ENCODE assay signal across 9 cellular contexts in genomic region chr11:79493555-79494171, GRCh38. TPM values are rescaled to one million over a fixed set of nuclear protein-coding genes. Genes with fewer than 3 reads are reported as not detected.
DNase-seq lines count a peak whose midpoint lies in the region; ATAC-seq and TF ChIP-seq lines count a peak whose summit lies in the region.
"Had no signal": no experiment of that assay in that cellular context is flagged by ENCODE, and none has a peak within 500 bp of the region (broad histone marks: within the 10 kb centered on the region; RNA-seq: fewer than 3 reads in every experiment).

No MANE protein-coding gene starts in this region.

- no peak overlapping the region for H3K4me3 ChIP-seq in osteoblast (ENCODE audit: insufficient read depth, low read length)

- no peaks in the 10 kb centered on the region for H3K79me2 ChIP-seq in osteoblast (ENCODE audit: insufficient read depth, low read length)

- H3K27ac ChIP-seq in foreskin keratinocyte (no peak overlapping the region), osteoblast (ENCODE audit: low read depth, low read length) (no peak overlapping the region)

- H3K4me1 ChIP-seq in foreskin keratinocyte (no peaks in the 10 kb centered on the region), osteoblast (ENCODE audit: insufficient read depth, low read length) (no peaks in the 10 kb centered on the region)

- no peak overlapping the region for H2AFZ ChIP-seq in osteoblast (ENCODE audit: low read length)

- in situ Hi-C loops in Caki2 (cut with HindIII; ENCODE audit: low pct_unique_long_range_greater_than_20kb, low sequenced_read_pairs), result no loop called here

- H3K27me3 ChIP-seq in foreskin keratinocyte (no peaks in the 10 kb centered on the region), osteoblast (ENCODE audit: insufficient read depth, low read length) (no peaks in the 10 kb centered on the region)

- DNase-seq in Caki2 (ENCODE audit: low read depth) (peak; percentile 51), NCI-H526 treated with DMSO at 0.1 percent for 48 hours (lab: John Stamatoyannopoulos, UW) (peak; percentile 57), activated T-cell treated with anti-CD3 and anti-CD28 coated beads for 4 hours (peak; percentile 11), foreskin keratinocyte (peak in 1 of 2 donors; percentile 44), osteoblast (ENCODE audit: insufficient read length, low spot score, missing footprints) (peak; percentile 93), GF-D8 (lab: John Stamatoyannopoulos, UW) (no peak)

- no peaks in the 10 kb centered on the region for H3K9me3 ChIP-seq in osteoblast (ENCODE audit: low read depth, low read length)

- no peaks in the 10 kb centered on the region for H3K36me3 ChIP-seq in osteoblast (ENCODE audit: insufficient read depth, low read length)

- peak; percentile 93 for ATAC-seq in GM19397 (IDR thresholded peaks at IDR 0.05; ENCODE audit: unreplicated experiment)
- ATAC-seq in HG03439 (IDR thresholded peaks at IDR 0.05; ENCODE audit: unreplicated experiment), result peak; percentile 86
- peak; percentile 91 for ATAC-seq in foreskin keratinocyte

- no peak overlapping the region for H3K4me2 ChIP-seq in osteoblast (ENCODE audit: insufficient read depth, low read length)

- TF ChIP-seq CTCF in foreskin keratinocyte (conservative IDR thresholded peaks at IDR 0.05) (peak; percentile 86), osteoblast (IDR thresholded peaks at IDR 0.05; ENCODE audit: extremely low read depth, low read depth, low read length) (peak; percentile 91)

- no peaks in the 10 kb centered on the region for H4K20me1 ChIP-seq in osteoblast (ENCODE audit: insufficient read depth, low read length)

RNA-seq across cellular contexts. Expression of gene TENM4, which starts 52.8 kb away (rescaled TPM):
- 0.17 and 0.70 TPM in 2 replicates for total RNA-seq in Caki2 (2014; rRNA removed; shearing (Covaris generic); ENCODE audit: low replicate concordance)
- total RNA-seq in foreskin keratinocyte (16.8 and 25.1 TPM in 2 replicates), osteoblast (63.3 and 76.9 TPM in 2 replicates)
- polyA plus RNA-seq in foreskin keratinocyte, result 1.3 and 1.7 TPM in 2 replicates
- total RNA-seq: T-helper 2 cell treated with Interferon-gamma antibody and Interleukin-4, amounts not matched to agents 100 ng/mL and 5 ng/mL, for 36 hours had no signal

Comparison
In these comparisons a context has a peak if more than half of its experiments do, and no peak if none do; other contexts are left out.
1. RNA of gene TENM4, which starts 52.8 kb away (total RNA-seq): 63.3 to 76.9 TPM in osteoblast and 16.8 to 25.1 TPM in foreskin keratinocyte; 0.17 to 0.70 TPM in Caki2; every median in the first group is over 10 times any median in the second.
2. Peak in every context shown above with its lines, with median percentiles within 50 percentile points of each other: ATAC-seq.